ENCODE assay signal across 8 cellular contexts in the genomic region with DNA sequence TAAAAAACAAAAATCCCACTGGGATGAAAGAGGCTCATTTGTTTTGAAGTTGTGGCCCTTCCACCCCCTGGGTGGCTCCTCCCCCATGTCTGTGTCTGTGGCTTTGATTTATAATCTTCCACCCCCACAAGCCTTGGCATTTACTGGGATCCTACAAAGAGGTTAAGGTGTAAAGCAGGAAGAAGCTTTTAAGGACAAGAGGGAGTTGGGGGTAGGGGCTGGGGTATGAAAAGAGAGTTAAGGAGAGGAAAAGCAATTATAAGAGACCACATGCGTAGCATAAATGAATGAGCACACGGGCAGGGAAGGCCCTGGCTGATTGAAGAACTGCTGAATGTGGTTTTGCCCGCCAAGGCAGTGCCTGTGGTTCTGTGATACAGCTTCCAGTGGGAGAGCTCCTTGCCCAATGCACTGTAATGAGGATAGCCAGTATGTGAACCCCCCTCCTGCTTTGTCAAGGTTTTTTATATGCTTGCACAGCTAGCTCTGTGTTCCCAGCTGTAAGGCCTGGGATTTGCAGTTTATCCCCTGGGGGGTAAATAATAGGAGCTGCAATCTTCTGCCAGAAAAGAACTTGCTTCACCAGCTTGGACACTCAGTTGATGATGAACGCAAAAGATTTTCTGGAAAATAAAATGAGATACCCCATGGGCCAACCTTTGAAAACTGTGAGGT. TPM values are rescaled to one million over a fixed set of nuclear protein-coding genes. Genes with fewer than 3 reads are reported as not detected.
DNase-seq lines count a peak whose midpoint lies in the region; ATAC-seq and TF ChIP-seq lines count a peak whose summit lies in the region.

No MANE protein-coding gene starts in this region.

- peak overlapping the region; percentile 97 for H3K27ac ChIP-seq in colonic mucosa

- H3K9me3 ChIP-seq in colonic mucosa, result no peaks in the 10 kb centered on the region

- peak overlapping the region in 1 of 2 donors; percentile 64 for H3K9ac ChIP-seq in colonic mucosa (ENCODE audit: low read depth in 2 of 2, low read length in 2 of 2)

- DNase-seq in AG08396 (ENCODE audit: low spot score) (peak; percentile 29), NCI-H146 (lab: John Stamatoyannopoulos, UW) (peak; percentile 67), colonic mucosa (peak; percentile 62), mesothelial cell of epicardium (ENCODE audit: low spot score in 2 of 2, unreplicated experiment in 2 of 2) (no peak), posterior vena cava (ENCODE audit: low spot score) (no peak), inferior parietal cortex (ENCODE audit: extremely low spot score) (no peak), GM19240 (ENCODE audit: insufficient read length, low spot score) (no peak)

- no peaks in the 10 kb centered on the region for H3K9me3 Mint-ChIP-seq in mesothelial cell of epicardium

- no peak overlapping the region for H3K4me3 ChIP-seq in colonic mucosa

- H3K4me1 Mint-ChIP-seq in mesothelial cell of epicardium, result peaks cover 43% of the 10 kb centered on the region

- no peaks in the 10 kb centered on the region for H3K27me3 ChIP-seq in colonic mucosa

- no peak for TF ChIP-seq CTCF in colonic mucosa (IDR thresholded peaks at IDR 0.05)
- no peak for TF ChIP-seq CTCF in mesothelial cell of epicardium (IDR thresholded peaks at IDR 0.05; ENCODE audit: unreplicated experiment)

- peaks cover 2% of the 10 kb centered on the region for H3K36me3 Mint-ChIP-seq in mesothelial cell of epicardium

- intact Hi-C loops in colonic mucosa (cut with DNase I) (no loop called here), posterior vena cava (cut with DNase I) (no loop called here)

- H3K27ac Mint-ChIP-seq in mesothelial cell of epicardium, result peak overlapping the region; percentile 89

- H3K27me3 Mint-ChIP-seq in mesothelial cell of epicardium (ENCODE audit: low read depth), result no peaks in the 10 kb centered on the region

- H3K36me3 ChIP-seq in colonic mucosa, result no peaks in the 10 kb centered on the region

- H3K4me1 ChIP-seq in colonic mucosa, result peaks cover 12% of the 10 kb centered on the region

- no peak for ATAC-seq in GM18517 (IDR thresholded peaks at IDR 0.05; ENCODE audit: unreplicated experiment)

- H3K4me3 Mint-ChIP-seq in mesothelial cell of epicardium, result no peak overlapping the region

RNA-seq across cellular contexts. Expression of gene KMT2E, which starts 34.7 kb away (rescaled TPM):
- 100 to 1,000 TPM in 1 of 2 donors, 10 to 100 TPM in 1; 78.6 to 116 TPM for total RNA-seq in colonic mucosa
- 102 to 109 TPM (median 109 TPM) in 3 replicates for total RNA-seq in mesothelial cell of epicardium
- 10 to 100 TPM; 79.7 to 98.8 TPM for total RNA-seq in posterior vena cava

Comparison
In these comparisons a context has a peak if more than half of its experiments do, and no peak if none do; other contexts are left out.
1. DNase-seq: peak in AG08396 (single experiment), NCI-H146 (single experiment) and colonic mucosa (single experiment); none in mesothelial cell of epicardium (0 of 2), posterior vena cava (single experiment), inferior parietal cortex (single experiment) and GM19240 (single experiment).